19 cellular contexts compared by ENCODE assay signal in genomic region chr13:114030666-114031610, GRCh38. TPM values are rescaled to one million over a fixed set of nuclear protein-coding genes. Genes with fewer than 3 reads are reported as not detected.
DNase-seq lines count a peak whose midpoint lies in the region; ATAC-seq and TF ChIP-seq lines count a peak whose summit lies in the region.
"Had no signal": no experiment of that assay in that cellular context is flagged by ENCODE, and none has a peak within 500 bp of the region (broad histone marks: within the 10 kb centered on the region; RNA-seq: fewer than 3 reads in every experiment).

No MANE protein-coding gene starts in this region.

- TF ChIP-seq POLR2A in tibial nerve (IDR thresholded peaks at IDR 0.05) (no peak), ovary (IDR thresholded peaks at IDR 0.05) (no peak)

- peak; percentile 33 for DNase-seq in Right ventricle myocardium superior
- DNase-seq in cardiac septum (ENCODE audit: low spot score) = no peak
- DNase-seq in activated naive CD8-positive, alpha-beta T cell treated with anti-CD3 and anti-CD28 coated beads, Interleukin-2, amount 10 ng/mL, durations not matched to agents 7 days and 5 days = no peak
- DNase-seq in mesenchymal stem cell = no peak
- no peak for DNase-seq in tibial nerve (ENCODE audit: low spot score in 2 of 2)
- no peak for DNase-seq in dermis blood vessel endothelial cell
- DNase-seq in NCI-H526 (lab: John Stamatoyannopoulos, UW) = no peak
- DNase-seq in ovary = no peak
- DNase-seq: activated CD4-positive, alpha-beta T cell treated with anti-CD3 and anti-CD28 coated beads, Interleukin-2, amount 50 U/mL, for 1 hour; activated naive CD4-positive, alpha-beta T cell treated with Interleukin-2 at 50 U/mL for 16 hours; NCI-H2029; NK-92 treated with Interleukin-12 subunit alpha and Interleukin-12 subunit beta, amount 100 ng/mL, for 24 hours; stimulated activated CD4-positive, alpha-beta T cell treated with anti-CD3 and anti-CD28 coated beads, Interleukin-4, amount 100 ng/mL, for 4 hours had no signal

- no peak for ATAC-seq in Right ventricle myocardium superior (ENCODE audit: poor library complexity)
- peak; percentile 28 for ATAC-seq in activated naive CD8-positive, alpha-beta T cell treated with anti-CD3 and anti-CD28 coated beads, Interleukin-2, amount 10 ng/mL, durations not matched to agents 7 days and 5 days (ENCODE audit: low read depth)

- peaks cover 3% of the 10 kb centered on the region for H3K79me1 ChIP-seq in mesenchymal stem cell (replicated peaks; ENCODE audit: low read length, poor library complexity, severe bottlenecking)

- peaks cover 9% of the 10 kb centered on the region for H3K9me3 Mint-ChIP-seq in activated naive CD8-positive, alpha-beta T cell treated with anti-CD3 and anti-CD28 coated beads, Interleukin-2, amount 10 ng/mL, durations not matched to agents 7 days and 5 days

- POLR2A ChIA-PET in activated naive CD8-positive, alpha-beta T cell treated with anti-CD3 and anti-CD28 coated beads, Interleukin-2, amount 10 ng/mL, durations not matched to agents 7 days and 5 days (lab: Charles Lee) = no interaction called here

- peak overlapping the region; percentile 80 for H3K27ac ChIP-seq in mesenchymal stem cell (ENCODE audit: low read length, poor library complexity, severe bottlenecking)
- H3K27ac ChIP-seq in tibial nerve = peak overlapping the region in 3 of 4 donors; percentile 37 to 86 (median 81)
- H3K27ac ChIP-seq in ovary = no peak overlapping the region
- H3K27ac ChIP-seq: hepatocyte, psoas muscle had no signal

- peak overlapping the region; percentile 62 for H4K8ac ChIP-seq in mesenchymal stem cell (ENCODE audit: low read length)

- H2BK5ac ChIP-seq in mesenchymal stem cell (ENCODE audit: low read depth, low read length, poor library complexity, severe bottlenecking) = no peak overlapping the region

- H3K18ac ChIP-seq in mesenchymal stem cell (ENCODE audit: low read depth in 1 of 2, low read length in 2 of 2) = peak overlapping the region in 1 of 2 experiments; percentile 71

- H2AFZ ChIP-seq in mesenchymal stem cell (ENCODE audit: low read depth, low read length) = no peak overlapping the region
- H2AFZ ChIP-seq: hepatocyte had no signal

- peak overlapping the region; percentile 75 for H3K9ac ChIP-seq in mesenchymal stem cell (ENCODE audit: low read length)

- H3K27me3 ChIP-seq in mesenchymal stem cell (ENCODE audit: control insufficient read depth in 1 of 2, insufficient read depth in 1 of 2, low read length in 2 of 2) = no peaks in the 10 kb centered on the region
- no peaks in the 10 kb centered on the region for H3K27me3 ChIP-seq in tibial nerve
- H3K27me3 ChIP-seq in ovary = no peaks in the 10 kb centered on the region
- H3K27me3 ChIP-seq: hepatocyte had no signal

- H3K4me3 ChIP-seq in mesenchymal stem cell (ENCODE audit: insufficient read depth in 1 of 2, low read depth in 1 of 2, low read length in 2 of 2) (no peak overlapping the region), tibial nerve (no peak overlapping the region), ovary (no peak overlapping the region)
- H3K4me3 ChIP-seq: hepatocyte, lung, psoas muscle, smooth muscle cell had no signal

- TF ChIP-seq EP300 in tibial nerve (IDR thresholded peaks at IDR 0.05) = no peak
- TF ChIP-seq EP300 in ovary (IDR thresholded peaks at IDR 0.05) = no peak

- H2BK120ac ChIP-seq in mesenchymal stem cell (ENCODE audit: low read depth, low read length) = no peak overlapping the region

- H2BK12ac ChIP-seq in mesenchymal stem cell (ENCODE audit: low read length in 2 of 2) = no peak overlapping the region

- intact Hi-C loops in Right ventricle myocardium superior (cut with DNase I) (no loop called here), cardiac septum (cut with DNase I) (no loop called here), ovary (cut with DNase I) (loop anchor here in 1 of 4 donors (5.0 kb wide), 1 partner anchor 71 kb away; no protein-coding TSS in a partner anchor)

- H3K36me3 ChIP-seq in mesenchymal stem cell (ENCODE audit: control insufficient read depth in 1 of 2, insufficient read depth in 2 of 2, low read depth in 1 of 2, low read length in 2 of 2) = peaks cover 34 to 65% of the 10 kb centered on the region in 2 experiments
- H3K36me3 ChIP-seq in tibial nerve = peaks cover 0 to 23% (median 0%) of the 10 kb centered on the region in 3 donors
- H3K36me3 ChIP-seq in ovary = no peaks in the 10 kb centered on the region

- 97% methylated on average over 28 of the region's 28 CpGs for WGBS in mesenchymal stem cell
- 93 to 94% methylated on average over 20 to 28 of the region's 28 CpGs for WGBS in tibial nerve, 2 donors
- 90 to 94% (median 93%) methylated on average over 27 to 28 of the region's 28 CpGs for WGBS in ovary, 3 donors

- H2AK5ac ChIP-seq in mesenchymal stem cell (ENCODE audit: low read length, severe bottlenecking) = peak overlapping the region; percentile 2

- no peak overlapping the region for H3K4ac ChIP-seq in mesenchymal stem cell (ENCODE audit: low read depth in 1 of 2, low read length in 2 of 2)

- no peaks in the 10 kb centered on the region for H3K4me1 Mint-ChIP-seq in activated naive CD8-positive, alpha-beta T cell treated with anti-CD3 and anti-CD28 coated beads, Interleukin-2, amount 10 ng/mL, durations not matched to agents 7 days and 5 days

- peak overlapping the region in 1 of 2 experiments; percentile 50 for H3K14ac ChIP-seq in mesenchymal stem cell (ENCODE audit: low read length in 2 of 2)

- H3K36me3 Mint-ChIP-seq in activated naive CD8-positive, alpha-beta T cell treated with anti-CD3 and anti-CD28 coated beads, Interleukin-2, amount 10 ng/mL, durations not matched to agents 7 days and 5 days = peaks cover 14% of the 10 kb centered on the region

- H3K4me3 Mint-ChIP-seq in activated naive CD8-positive, alpha-beta T cell treated with anti-CD3 and anti-CD28 coated beads, Interleukin-2, amount 10 ng/mL, durations not matched to agents 7 days and 5 days = no peak overlapping the region

- no peak overlapping the region for H3K23ac ChIP-seq in mesenchymal stem cell (ENCODE audit: low read length in 2 of 2)

- H2BK15ac ChIP-seq in mesenchymal stem cell (ENCODE audit: low read depth, poor library complexity, severe bottlenecking) = no peak overlapping the region

- H3K4me1 ChIP-seq in mesenchymal stem cell (ENCODE audit: control insufficient read depth, insufficient read depth, low read depth, low read length) (peaks cover 80% of the 10 kb centered on the region), tibial nerve (peaks cover 3 to 74% (median 46%) of the 10 kb centered on the region in 4 donors), ovary (ENCODE audit: insufficient read depth) (peaks cover 18% of the 10 kb centered on the region)

- peak overlapping the region; percentile 22 for H4K91ac ChIP-seq in mesenchymal stem cell (ENCODE audit: low read length)

- no peak overlapping the region for H3K4me2 ChIP-seq in mesenchymal stem cell (ENCODE audit: low read length, poor library complexity, severe bottlenecking)
- H3K4me2 ChIP-seq: hepatocyte, smooth muscle cell had no signal

- H3K27me3 Mint-ChIP-seq in activated naive CD8-positive, alpha-beta T cell treated with anti-CD3 and anti-CD28 coated beads, Interleukin-2, amount 10 ng/mL, durations not matched to agents 7 days and 5 days = no peaks in the 10 kb centered on the region

- no peak overlapping the region for H3K27ac Mint-ChIP-seq in activated naive CD8-positive, alpha-beta T cell treated with anti-CD3 and anti-CD28 coated beads, Interleukin-2, amount 10 ng/mL, durations not matched to agents 7 days and 5 days

- H3K9me3 ChIP-seq in mesenchymal stem cell (ENCODE audit: control insufficient read depth, low read length) (no peaks in the 10 kb centered on the region), tibial nerve (no peaks in the 10 kb centered on the region), ovary (no peaks in the 10 kb centered on the region)
- H3K9me3 ChIP-seq: psoas muscle had no signal

- no peak for TF ChIP-seq CTCF in tibial nerve (IDR thresholded peaks at IDR 0.05)
- TF ChIP-seq CTCF in ovary (IDR thresholded peaks at IDR 0.05) = no peak

RNA-seq across cellular contexts. Expression of gene C13orf46, which starts 57.1 kb away (rescaled TPM):
- total RNA-seq in Right ventricle myocardium superior (0.32 TPM), cardiac septum (0.40 TPM), tibial nerve (10 to 100 TPM in 1 of 4 donors, 1 to 10 TPM in 3; 3.3 to 17.7 (median 4.1) TPM), dermis blood vessel endothelial cell (0.17 and 0.28 TPM in 2 replicates), ovary (1 to 10 TPM in 2 of 7 donors, under 1 TPM in 3, not detected in 2; 0.35 to 2.0 (median 0.58) TPM)
- total RNA-seq in activated naive CD8-positive, alpha-beta T cell treated with anti-CD3 and anti-CD28 coated beads, Interleukin-2, amount 10 ng/mL, durations not matched to agents 7 days and 5 days = 1 to 10 TPM; 4.0 to 4.9 TPM
- polyA plus RNA-seq in mesenchymal stem cell (2013, experiment 1 of 2) = 0.43 TPM
- polyA plus RNA-seq in mesenchymal stem cell (2013, experiment 2 of 2) = 0.45 TPM
- under 1 TPM; 0.05 to 0.31 TPM for polyA plus RNA-seq in ovary
- total RNA-seq: NCI-H460, RPMI7951 had no signal

Comparison
In these comparisons a context has a peak if more than half of its experiments do, and no peak if none do; other contexts are left out.
1. H3K27ac ChIP-seq: peak in mesenchymal stem cell (single experiment) and tibial nerve (3 of 4); none in ovary (0 of 2).